In genomic region chr21:33937146-33937545, GRCh38 we compare ENCODE assay signal across 1 cellular context.
TF ChIP-seq lines count a peak whose summit lies in the region.

No MANE protein-coding gene starts in this region.

TF ChIP-seq in SK-N-SH treated with all-trans-retinoic acid at 6 μM for 48 hours, 23 proteins besides CTCF, POLR2A, EP300 and RAD21 (continued from another document):
- TF ChIP-seq CSRNP3 (CRISPR knock-in tag; IDR thresholded peaks at IDR 0.05) (no peak), BACH2 (CRISPR knock-in tag; IDR thresholded peaks at IDR 0.05; ENCODE audit: borderline replicate concordance) (no peak), ISL1 (CRISPR knock-in tag; IDR thresholded peaks at IDR 0.05) (no peak), PPARA (CRISPR knock-in tag; IDR thresholded peaks at IDR 0.05; ENCODE audit: borderline replicate concordance) (no peak), ESRRG (CRISPR knock-in tag; IDR thresholded peaks at IDR 0.05) (no peak), CREB5 (CRISPR knock-in tag; IDR thresholded peaks at IDR 0.05; ENCODE audit: low read depth) (no peak)
